10 cellular contexts compared by ENCODE assay signal in genomic region chr17:69492410-69493071, GRCh38.
A peak's percentile ranks its signal among the peaks of the same experiment; 100 is the strongest.
DNase-seq lines count a peak whose midpoint lies in the region; ATAC-seq and TF ChIP-seq lines count a peak whose summit lies in the region.
"Had no signal": no experiment of that assay in that cellular context is flagged by ENCODE, and none has a peak within 500 bp of the region (broad histone marks: within the 10 kb centered on the region; RNA-seq: fewer than 3 reads in every experiment).

No MANE protein-coding gene starts in this region.

- H3K4me3 ChIP-seq in RWPE2 (ENCODE audit: severe bottlenecking) (no peak overlapping the region), fibroblast of lung (replicated peaks in 1 of 4; ENCODE audit: control extremely low read depth in 1 of 4, insufficient read depth in 1 of 4, low read depth in 3 of 4, low read length in 4 of 4) (no peak overlapping the region), psoas muscle (no peak overlapping the region)
- H3K4me3 ChIP-seq: SJCRH30, stomach had no signal

- peak; percentile 80 for DNase-seq in H4 (ENCODE audit: low spot score)
- DNase-seq in RWPE2 (ENCODE audit: low spot score), result peak; percentile 62
- peak; percentile 81 to 92 for DNase-seq in fibroblast of lung (ENCODE audit: low read depth in 2 of 2)
- no peak for DNase-seq in psoas muscle
- no peak for DNase-seq in NCI-H1694 treated with DMSO at 0.1 percent for 48 hours (lab: John Stamatoyannopoulos, UW)
- no peak for DNase-seq in activated CD4-positive, alpha-beta T cell treated with anti-CD3 and anti-CD28 coated beads, Interleukin-2, amount 50 U/mL, for 48 hours
- DNase-seq: stomach had no signal

- H4K20me1 ChIP-seq in fibroblast of lung (ENCODE audit: control insufficient read depth, extremely low read depth, insufficient read depth, low read length), result no peaks in the 10 kb centered on the region

- H2AFZ ChIP-seq in fibroblast of lung (ENCODE audit: low read length), result no peak overlapping the region

- H3K9ac ChIP-seq in fibroblast of lung (ENCODE audit: insufficient read depth, low read length), result no peak overlapping the region

- ATAC-seq in RWPE2 (ENCODE audit: low read depth) (peak; percentile 100), psoas muscle (peak; percentile 90 to 98 (median 93)), HG03521 (IDR thresholded peaks at IDR 0.05; ENCODE audit: unreplicated experiment) (no peak), HG03039 (IDR thresholded peaks at IDR 0.05; ENCODE audit: unreplicated experiment) (no peak)

- no peak overlapping the region for H3K27ac ChIP-seq in RWPE2 (ENCODE audit: poor library complexity, severe bottlenecking)
- H3K27ac ChIP-seq in fibroblast of lung (ENCODE audit: insufficient read depth, low read length), result no peak overlapping the region
- H3K27ac ChIP-seq in psoas muscle, result peak overlapping the region; percentile 27
- H3K27ac ChIP-seq: SJCRH30, stomach had no signal

- TF ChIP-seq CTCF in RWPE2 (IDR thresholded peaks at IDR 0.05; ENCODE audit: poor library complexity, severe bottlenecking) (peak; percentile 9), fibroblast of lung (conservative IDR thresholded peaks at IDR 0.05 in 1 of 2, IDR thresholded peaks at IDR 0.05 in 1 of 2; ENCODE audit: low read depth in 1 of 2, low read length in 2 of 2) (peak in 1 of 2 donors; percentile 15), psoas muscle (IDR thresholded peaks at IDR 0.05) (no peak)

- H3K9me3 ChIP-seq in RWPE2 (ENCODE audit: severe bottlenecking) (no peaks in the 10 kb centered on the region), fibroblast of lung (ENCODE audit: control insufficient read depth, insufficient read depth, low read depth, low read length) (no peaks in the 10 kb centered on the region), psoas muscle (no peaks in the 10 kb centered on the region)
- H3K9me3 ChIP-seq: SJCRH30, stomach had no signal

- H3K79me2 ChIP-seq in fibroblast of lung (ENCODE audit: control insufficient read depth, insufficient read depth, low read length), result no peaks in the 10 kb centered on the region

- H3K36me3 ChIP-seq in RWPE2 (ENCODE audit: low read depth) (no peaks in the 10 kb centered on the region), fibroblast of lung (ENCODE audit: control insufficient read depth, insufficient read depth, low read length) (no peaks in the 10 kb centered on the region), psoas muscle (ENCODE audit: insufficient read depth in 1 of 2, low read depth in 1 of 2) (no peaks in the 10 kb centered on the region)
- H3K36me3 ChIP-seq: SJCRH30, stomach had no signal

- WGBS in psoas muscle, 3 donors, result 18 to 30% (median 26%) methylated on average over 3 of the region's 3 CpGs

- intact Hi-C loops in psoas muscle (cut with DNase I), result loop anchor here in 1 of 2 donors (5.0 kb wide), 1 partner anchor 65 kb away; no protein-coding TSS in a partner anchor

- no peaks in the 10 kb centered on the region for H3K27me3 ChIP-seq in RWPE2 (ENCODE audit: insufficient read depth, poor library complexity, severe bottlenecking)
- H3K27me3 ChIP-seq in fibroblast of lung (ENCODE audit: control insufficient read depth, insufficient read depth, low read length), result no peaks in the 10 kb centered on the region
- H3K27me3 ChIP-seq in psoas muscle (ENCODE audit: insufficient read depth in 3 of 3, low read length in 2 of 3), result no peaks in the 10 kb centered on the region
- H3K27me3 ChIP-seq: SJCRH30, stomach had no signal

- peak overlapping the region; percentile 23 for H3K4me2 ChIP-seq in fibroblast of lung (ENCODE audit: extremely low read depth, insufficient read depth, low read length)

- H3K4me1 ChIP-seq in RWPE2 (ENCODE audit: insufficient read depth, poor library complexity, severe bottlenecking), result peaks cover 4% of the 10 kb centered on the region
- peaks cover 2% of the 10 kb centered on the region for H3K4me1 ChIP-seq in fibroblast of lung (ENCODE audit: control insufficient read depth, extremely low read depth, insufficient read depth, low read length)
- H3K4me1 ChIP-seq in psoas muscle, result peaks cover 27% of the 10 kb centered on the region
- H3K4me1 ChIP-seq: SJCRH30, stomach had no signal

Comparison
In these comparisons a context has a peak if more than half of its experiments do, and no peak if none do; other contexts are left out.
1. DNase-seq: peak in H4 (single experiment), RWPE2 (single experiment) and fibroblast of lung (2 of 2); none in psoas muscle (0 of 2), NCI-H1694 treated with DMSO at 0.1 percent for 48 hours (single experiment) and activated CD4-positive, alpha-beta T cell treated with anti-CD3 and anti-CD28 coated beads, Interleukin-2, amount 50 U/mL, for 48 hours (0 of 2).
2. ATAC-seq: peak in RWPE2 (single experiment) and psoas muscle (4 of 4); none in HG03521 (single experiment) and HG03039 (single experiment).